In the genomic region with DNA sequence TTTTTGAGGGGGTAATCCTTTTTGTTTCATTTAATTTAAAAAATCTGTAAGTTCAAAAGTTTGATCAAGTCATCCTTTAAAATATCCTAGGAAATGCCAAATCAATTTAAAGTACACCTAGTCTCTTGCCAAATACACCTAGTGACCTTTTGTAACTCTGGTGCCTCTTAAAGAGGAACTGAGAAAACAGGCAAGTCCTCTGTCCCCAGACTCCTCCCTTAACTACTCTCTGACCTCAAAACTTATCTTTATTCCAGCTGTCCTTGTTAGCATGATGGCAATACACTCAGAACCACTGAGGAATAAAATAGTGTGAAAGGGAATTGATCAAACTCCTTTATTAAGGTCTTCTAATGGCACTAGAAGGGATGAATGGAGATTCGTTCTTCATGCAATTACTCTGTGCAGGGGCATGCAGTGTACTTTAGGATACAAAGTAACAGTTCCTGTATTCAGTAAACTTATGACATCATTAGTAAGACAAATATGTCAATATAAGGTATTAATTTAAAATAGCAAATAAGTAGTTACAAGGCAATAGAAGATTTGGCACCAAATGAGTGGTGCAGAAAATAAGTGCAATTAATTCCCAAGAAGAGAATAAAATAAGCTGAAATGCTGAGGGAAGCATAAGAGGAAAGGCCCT, we compare ENCODE assay signal across 1 cellular context.
TF ChIP-seq lines count a peak whose summit lies in the region.

No MANE protein-coding gene starts in this region.

TF ChIP-seq in A549, 52 proteins besides CTCF, POLR2A, EP300 and RAD21 (continued from another document):
- TF ChIP-seq, protein P1, sequence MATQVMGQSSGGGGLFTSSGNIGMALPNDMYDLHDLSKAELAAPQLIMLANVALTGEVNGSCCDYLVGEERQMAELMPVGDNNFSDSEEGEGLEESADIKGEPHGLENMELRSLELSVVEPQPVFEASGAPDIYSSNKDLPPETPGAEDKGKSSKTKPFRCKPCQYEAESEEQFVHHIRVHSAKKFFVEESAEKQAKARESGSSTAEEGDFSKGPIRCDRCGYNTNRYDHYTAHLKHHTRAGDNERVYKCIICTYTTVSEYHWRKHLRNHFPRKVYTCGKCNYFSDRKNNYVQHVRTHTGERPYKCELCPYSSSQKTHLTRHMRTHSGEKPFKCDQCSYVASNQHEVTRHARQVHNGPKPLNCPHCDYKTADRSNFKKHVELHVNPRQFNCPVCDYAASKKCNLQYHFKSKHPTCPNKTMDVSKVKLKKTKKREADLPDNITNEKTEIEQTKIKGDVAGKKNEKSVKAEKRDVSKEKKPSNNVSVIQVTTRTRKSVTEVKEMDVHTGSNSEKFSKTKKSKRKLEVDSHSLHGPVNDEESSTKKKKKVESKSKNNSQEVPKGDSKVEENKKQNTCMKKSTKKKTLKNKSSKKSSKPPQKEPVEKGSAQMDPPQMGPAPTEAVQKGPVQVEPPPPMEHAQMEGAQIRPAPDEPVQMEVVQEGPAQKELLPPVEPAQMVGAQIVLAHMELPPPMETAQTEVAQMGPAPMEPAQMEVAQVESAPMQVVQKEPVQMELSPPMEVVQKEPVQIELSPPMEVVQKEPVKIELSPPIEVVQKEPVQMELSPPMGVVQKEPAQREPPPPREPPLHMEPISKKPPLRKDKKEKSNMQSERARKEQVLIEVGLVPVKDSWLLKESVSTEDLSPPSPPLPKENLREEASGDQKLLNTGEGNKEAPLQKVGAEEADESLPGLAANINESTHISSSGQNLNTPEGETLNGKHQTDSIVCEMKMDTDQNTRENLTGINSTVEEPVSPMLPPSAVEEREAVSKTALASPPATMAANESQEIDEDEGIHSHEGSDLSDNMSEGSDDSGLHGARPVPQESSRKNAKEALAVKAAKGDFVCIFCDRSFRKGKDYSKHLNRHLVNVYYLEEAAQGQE (IDR thresholded peaks at IDR 0.05), result no peak
- TF ChIP-seq CBX8 (IDR thresholded peaks at IDR 0.05) (no peak), ZC3H11A (IDR thresholded peaks at IDR 0.05) (no peak)
